Comparison of ENCODE assay signal across 17 cellular contexts in the genomic region with DNA sequence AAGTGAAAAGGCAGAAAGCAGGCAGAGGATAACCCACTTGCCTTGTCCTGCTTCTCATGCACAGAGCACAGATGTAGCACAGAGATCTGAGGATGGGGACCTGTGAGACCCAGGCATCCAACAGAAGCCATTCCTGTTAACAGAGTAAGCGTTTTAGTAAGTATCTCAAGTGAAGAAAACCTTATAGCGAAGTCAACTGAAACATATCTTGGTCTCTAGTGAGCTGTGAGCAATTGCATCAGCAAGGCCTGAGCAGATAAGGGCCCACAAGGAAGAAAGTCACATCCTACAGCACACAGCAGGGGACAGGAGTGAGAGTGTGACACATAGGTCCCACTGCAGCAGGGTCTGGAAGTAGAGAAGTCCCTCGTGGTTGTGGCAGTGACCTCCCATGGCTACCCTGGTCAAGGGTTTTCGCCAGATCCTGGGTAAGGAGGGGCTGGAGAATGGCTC.
A peak's percentile ranks its signal among the peaks of the same experiment; 100 is the strongest.
DNase-seq lines count a peak whose midpoint lies in the region; ATAC-seq and TF ChIP-seq lines count a peak whose summit lies in the region.
"Had no signal": no experiment of that assay in that cellular context is flagged by ENCODE, and none has a peak within 500 bp of the region (broad histone marks: within the 10 kb centered on the region; RNA-seq: fewer than 3 reads in every experiment).

No MANE protein-coding gene starts in this region.

- no peak for TF ChIP-seq RAD21 in IMR-90 (IDR thresholded peaks at IDR 0.05; ENCODE audit: low read length)

- peak overlapping the region; percentile 1 for H2AFZ ChIP-seq in IMR-90 (replicated peaks; ENCODE audit: low read length, poor library complexity)
- 0 out of 2 replicates have a peak overlapping the region, but pooled peaks have one; percentile 35 for H2AFZ ChIP-seq in PC-9

- H4K20me1 ChIP-seq in IMR-90 (ENCODE audit: insufficient read depth, low read length) = no peaks in the 10 kb centered on the region
- no peaks in the 10 kb centered on the region for H4K20me1 ChIP-seq in PC-9 (ENCODE audit: insufficient read depth)

- H3K14ac ChIP-seq in IMR-90 (replicated peaks; ENCODE audit: low read depth, low read length) = peak overlapping the region; percentile 86

- no peaks in the 10 kb centered on the region for H3K9me2 ChIP-seq in PC-9 (ENCODE audit: insufficient read depth)

- H3K79me1 ChIP-seq in IMR-90 (ENCODE audit: low read depth in 1 of 2, low read length in 2 of 2) = peaks cover 0 to 4% of the 10 kb centered on the region in 2 experiments; a peak in 1 of 4 replicates

- peak overlapping the region; percentile 59 for H3K27ac ChIP-seq in IMR-90 (ENCODE audit: insufficient read depth, low read length)
- H3K27ac ChIP-seq in PC-9 = peak overlapping the region; percentile 94
- H3K27ac ChIP-seq: SK-N-MC had no signal

- H2AK5ac ChIP-seq in IMR-90 (ENCODE audit: low read depth, low read length) = peak overlapping the region; percentile 76

- H3F3A ChIP-seq in PC-9 (ENCODE audit: insufficient read depth, low read depth) = peaks cover 36% of the 10 kb centered on the region

- in situ Hi-C loops in IMR-90 (cut with MboI; ENCODE audit: low sequenced_read_pairs) = no loop called here

- dilution Hi-C loops in IMR-90 (cut with HindIII; ENCODE audit: low sequenced_read_pairs, unreplicated experiment) = no loop called here

- H3K9ac ChIP-seq in IMR-90 (ENCODE audit: low read depth, low read length) = no peak overlapping the region

- H3K56ac ChIP-seq in IMR-90 (ENCODE audit: extremely low read depth, insufficient read depth, low read length) = no peak overlapping the region

- CTCF ChIA-PET in IMR-90 (lab: Yijun Ruan, JAX) = interaction anchor here (1.6 kb wide), 1 partner anchor 605 kb away, joined by 3 read pairs; no protein-coding TSS in a partner anchor
- CTCF ChIA-PET in PC-9 (lab: Charles Lee) = interaction anchor here (0.7 kb wide), 1 partner anchor 1117 kb away, joined by 12 read pairs; no protein-coding TSS in a partner anchor

- DNase-seq in IMR-90 (no peak), PC-9 (peak in 1 of 2 experiments; percentile 35), erythroblast (lab: John Stamatoyannopoulos, UW) (peak; percentile 81 to 82), sciatic nerve (ENCODE audit: low spot score) (no peak), HFFc6 (no peak), ecto neural progenitor cell (ENCODE audit: low spot score) (no peak)
- DNase-seq: CD4-positive, alpha-beta T cell; GF-D8; NCI-H1092 treated with DMSO at 0.1 percent for 48 hours; NCI-H1694; NCI-H2107; NCI-H345; NCI-H69 had no signal

- no TSS peak for BruUV-seq in IMR-90 (replicated peaks; lab: Mats Ljungman, UMichigan)
- BruUV-seq in PC-9 (replicated peaks; lab: Mats Ljungman, UMichigan) = no TSS peak

- no peak for ATAC-seq in IMR-90 (ENCODE audit: low read depth)
- ATAC-seq in sciatic nerve = peak; percentile 28
- ATAC-seq in HG03432 (IDR thresholded peaks at IDR 0.05; ENCODE audit: unreplicated experiment) = no peak
- ATAC-seq: Right ventricle myocardium inferior had no signal

- no peaks in the 10 kb centered on the region for H3K27me3 Mint-ChIP-seq in HFFc6 (ENCODE audit: insufficient read depth)
- H3K27me3 Mint-ChIP-seq: CD4-positive, alpha-beta T cell had no signal

- peaks cover 50% of the 10 kb centered on the region for H3K4me1 Mint-ChIP-seq in HFFc6 (ENCODE audit: low read depth)
- H3K4me1 Mint-ChIP-seq: B cell had no signal

- H3K9me1 ChIP-seq in IMR-90 (ENCODE audit: insufficient read depth, low read length) = peaks cover 13% of the 10 kb centered on the region

- WGBS in IMR-90 (ENCODE audit: extremely low coverage in 2 of 2, insufficient read length in 1 of 2), 2 experiments = no CpG with 5 or more reads among the region's 4 CpGs

- H2AK9ac ChIP-seq in IMR-90 (replicated peaks; ENCODE audit: low read depth, low read length, poor library complexity) = peak overlapping the region; percentile 4

- no peak overlapping the region for H3K4me3 Mint-ChIP-seq in HFFc6
- H3K4me3 Mint-ChIP-seq: B cell; CD4-positive, alpha-beta T cell had no signal

- peak overlapping the region; percentile 100 for H3K4ac ChIP-seq in IMR-90 (ENCODE audit: low read depth, low read length)

- TF ChIP-seq POLR2A in IMR-90 (IDR thresholded peaks at IDR 0.05; ENCODE audit: low read depth, low read length) (no peak), erythroblast (IDR thresholded peaks at IDR 0.05; ENCODE audit: low read length) (peak; percentile 69)

- H4K91ac ChIP-seq in IMR-90 (ENCODE audit: insufficient read depth, low read depth, low read length) = peak overlapping the region; percentile 89

- H3K36me3 Mint-ChIP-seq in HFFc6 (ENCODE audit: low read depth) = no peaks in the 10 kb centered on the region; the same call in 1 of the 2 replicates

- H2BK15ac ChIP-seq in IMR-90 (ENCODE audit: low read depth, low read length) = peak overlapping the region; percentile 99

- H4K5ac ChIP-seq in IMR-90 (ENCODE audit: low read depth, low read length) = peak overlapping the region; percentile 66

- no peak overlapping the region for H3K4me3 ChIP-seq in IMR-90 (ENCODE audit: insufficient read depth, low read depth, low read length)
- no peak overlapping the region for H3K4me3 ChIP-seq in PC-9
- H3K4me3 ChIP-seq: SK-N-MC had no signal

- H2BK120ac ChIP-seq in IMR-90 (ENCODE audit: low read depth, low read length) = peak overlapping the region; percentile 100

- H3K79me2 ChIP-seq in PC-9 (ENCODE audit: low read depth) = no peaks in the 10 kb centered on the region

- H3K9me3 Mint-ChIP-seq in HFFc6 = no peaks in the 10 kb centered on the region
- H3K9me3 Mint-ChIP-seq: CD4-positive, alpha-beta T cell had no signal

- H3K4me1 ChIP-seq in IMR-90 (ENCODE audit: control insufficient read depth, insufficient read depth, low read length) (peaks cover 19% of the 10 kb centered on the region), PC-9 (replicated peaks; ENCODE audit: insufficient read depth) (peaks cover 55% of the 10 kb centered on the region)

- H4K8ac ChIP-seq in IMR-90 (ENCODE audit: low read depth in 2 of 2, low read length in 2 of 2) = peak overlapping the region; percentile 80 to 99

- H3K27ac Mint-ChIP-seq in HFFc6 = no peak overlapping the region
- H3K27ac Mint-ChIP-seq: B cell; CD4-positive, alpha-beta T cell had no signal

- H3K18ac ChIP-seq in IMR-90 (ENCODE audit: low read depth, low read length) = peak overlapping the region; percentile 69

- TF ChIP-seq CTCF in IMR-90 (conservative IDR thresholded peaks at IDR 0.05; ENCODE audit: low read depth, low read length) (no peak), PC-9 (conservative IDR thresholded peaks at IDR 0.05) (no peak), HFFc6 (IDR thresholded peaks at IDR 0.05) (no peak)

- H2BK20ac ChIP-seq in IMR-90 (ENCODE audit: low read depth, low read length) = peak overlapping the region; percentile 100

- H3K9me3 ChIP-seq in IMR-90 (ENCODE audit: control insufficient read depth, insufficient read depth, low read length) (no peaks in the 10 kb centered on the region), PC-9 (ENCODE audit: insufficient read depth, low read depth) (no peaks in the 10 kb centered on the region; the same call in 1 of the 2 replicates)

- H2BK5ac ChIP-seq in IMR-90 (ENCODE audit: low read depth, low read length, poor library complexity, severe bottlenecking) = peak overlapping the region; percentile 2

- no peak overlapping the region for H3K4me2 ChIP-seq in IMR-90 (ENCODE audit: low read depth, low read length)
- peak overlapping the region; percentile 30 for H3K4me2 ChIP-seq in PC-9

- POLR2A ChIA-PET in IMR-90 (lab: Charles Lee; ENCODE audit: unreplicated experiment) (no interaction called here), PC-9 (lab: Charles Lee; ENCODE audit: unreplicated experiment) (no interaction called here)

- H3K27me3 ChIP-seq in IMR-90 (ENCODE audit: control insufficient read depth, insufficient read depth, low read length) = no peaks in the 10 kb centered on the region
- no peaks in the 10 kb centered on the region for H3K27me3 ChIP-seq in PC-9 (ENCODE audit: insufficient read depth, low read depth)

- intact Hi-C loops in IMR-90 (cut with micrococcal nuclease) = loop anchor here (5.0 kb wide), 4 partner anchors 54 to 604 kb away; no protein-coding TSS in a partner anchor
- intact Hi-C loops in PC-9 (cut with micrococcal nuclease; ENCODE audit: unreplicated experiment) = loop anchor here (5.0 to 10.0 kb wide), 4 partner anchors 166 to 411 kb away; a partner anchor contains a TSS
- intact Hi-C loops in sciatic nerve (cut with DNase I) = no loop called here

- H3K23ac ChIP-seq in IMR-90 (ENCODE audit: low read depth, low read length) = peak overlapping the region; percentile 21; the same call in 1 of the 2 replicates

- H3K36me3 ChIP-seq in IMR-90 (ENCODE audit: control insufficient read depth, insufficient read depth, low read length) (no peaks in the 10 kb centered on the region), PC-9 (ENCODE audit: low read depth) (no peaks in the 10 kb centered on the region)

TF ChIP-seq in IMR-90, 13 proteins besides CTCF, POLR2A, EP300 and RAD21:
- TF ChIP-seq CEBPB (IDR thresholded peaks at IDR 0.05; ENCODE audit: low read depth, low read length) (peak; percentile 31; the same call in 1 of the 2 replicates), MAFK (IDR thresholded peaks at IDR 0.05; ENCODE audit: low read depth, low read length) (no peak)
- TF ChIP-seq, protein P1, sequence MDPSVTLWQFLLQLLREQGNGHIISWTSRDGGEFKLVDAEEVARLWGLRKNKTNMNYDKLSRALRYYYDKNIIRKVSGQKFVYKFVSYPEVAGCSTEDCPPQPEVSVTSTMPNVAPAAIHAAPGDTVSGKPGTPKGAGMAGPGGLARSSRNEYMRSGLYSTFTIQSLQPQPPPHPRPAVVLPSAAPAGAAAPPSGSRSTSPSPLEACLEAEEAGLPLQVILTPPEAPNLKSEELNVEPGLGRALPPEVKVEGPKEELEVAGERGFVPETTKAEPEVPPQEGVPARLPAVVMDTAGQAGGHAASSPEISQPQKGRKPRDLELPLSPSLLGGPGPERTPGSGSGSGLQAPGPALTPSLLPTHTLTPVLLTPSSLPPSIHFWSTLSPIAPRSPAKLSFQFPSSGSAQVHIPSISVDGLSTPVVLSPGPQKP (IDR thresholded peaks at IDR 0.05; ENCODE audit: borderline replicate concordance, low read depth, low read length) = no peak

Comparison
In these comparisons a context has a peak if more than half of its experiments do, and no peak if none do; other contexts are left out.
1. DNase-seq: peak in erythroblast (2 of 2); none in IMR-90 (single experiment), sciatic nerve (single experiment), HFFc6 (single experiment) and ecto neural progenitor cell (single experiment).